In genomic region chr19:40147338-40147692, GRCh38 we compare ENCODE assay signal across 19 cellular contexts. TPM values are rescaled to one million over a fixed set of nuclear protein-coding genes. Genes with fewer than 3 reads are reported as not detected.
DNase-seq lines count a peak whose midpoint lies in the region; ATAC-seq and TF ChIP-seq lines count a peak whose summit lies in the region.
"Had no signal": no experiment of that assay in that cellular context is flagged by ENCODE, and none has a peak within 500 bp of the region (broad histone marks: within the 10 kb centered on the region; RNA-seq: fewer than 3 reads in every experiment).

No MANE protein-coding gene starts in this region.

- H3K79me2 ChIP-seq in smooth muscle cell (ENCODE audit: low read depth) (no peaks in the 10 kb centered on the region), trophoblast cell (ENCODE audit: control insufficient read depth, insufficient read depth, low read length, poor library complexity) (no peaks in the 10 kb centered on the region)

- H4K12ac ChIP-seq in trophoblast cell (ENCODE audit: low read depth, low read length), result no peak overlapping the region

- H3K14ac ChIP-seq in trophoblast cell (ENCODE audit: low read length), result no peak overlapping the region

- H3K18ac ChIP-seq in trophoblast cell (ENCODE audit: low read length), result no peak overlapping the region

- intact Hi-C loops in activated CD4-positive, alpha-beta T cell treated with anti-CD3 and anti-CD28 coated beads for 36 hours (cut with DNase I, micrococcal nuclease), result no loop called here

- H3K27ac Mint-ChIP-seq in activated CD4-positive, alpha-beta T cell treated with anti-CD3 and anti-CD28 coated beads for 36 hours, result peak overlapping the region; percentile 8
- peak overlapping the region; percentile 82 for H3K27ac Mint-ChIP-seq in chondrocyte (ENCODE audit: unreplicated experiment)
- H3K27ac Mint-ChIP-seq: GM23338 had no signal

- no peaks in the 10 kb centered on the region for H3K27me3 Mint-ChIP-seq in activated CD4-positive, alpha-beta T cell treated with anti-CD3 and anti-CD28 coated beads for 36 hours
- no peaks in the 10 kb centered on the region for H3K27me3 Mint-ChIP-seq in chondrocyte (ENCODE audit: low read depth)

- TF ChIP-seq CTCF in chondrocyte (IDR thresholded peaks at IDR 0.05), result no peak
- no peak for TF ChIP-seq CTCF in smooth muscle cell (IDR thresholded peaks at IDR 0.05; ENCODE audit: borderline replicate concordance, insufficient read depth, poor library complexity, severe bottlenecking)

- in situ Hi-C loops in ACHN (cut with HindIII; ENCODE audit: low pct_ligation_motif_present, low pct_unique_long_range_greater_than_20kb, low sequenced_read_pairs), result no loop called here

- H2BK12ac ChIP-seq in trophoblast cell (ENCODE audit: low read length), result no peak overlapping the region

- no peaks in the 10 kb centered on the region for H3F3A ChIP-seq in smooth muscle cell (ENCODE audit: low read depth)

- no peaks in the 10 kb centered on the region for H3K9me3 Mint-ChIP-seq in activated CD4-positive, alpha-beta T cell treated with anti-CD3 and anti-CD28 coated beads for 36 hours (ENCODE audit: low read depth)
- H3K9me3 Mint-ChIP-seq in chondrocyte (ENCODE audit: low read depth), result no peaks in the 10 kb centered on the region
- H3K9me3 Mint-ChIP-seq: GM23338 had no signal

- H4K20me1 ChIP-seq in smooth muscle cell (ENCODE audit: low read depth), result no peaks in the 10 kb centered on the region

- peak overlapping the region; percentile 39 for H3K4me2 ChIP-seq in smooth muscle cell
- H3K4me2 ChIP-seq in trophoblast cell (ENCODE audit: low read length), result no peak overlapping the region
- H3K4me2 ChIP-seq: GM23338 had no signal

- no peak overlapping the region for H4K91ac ChIP-seq in trophoblast cell (ENCODE audit: low read depth, low read length)

- no peaks in the 10 kb centered on the region for H3K9me3 ChIP-seq in MG63
- H3K9me3 ChIP-seq in smooth muscle cell (replicated peaks; ENCODE audit: low read depth), result no peaks in the 10 kb centered on the region
- no peaks in the 10 kb centered on the region for H3K9me3 ChIP-seq in trophoblast cell (ENCODE audit: insufficient read depth, low read depth, low read length)
- H3K9me3 ChIP-seq: adrenal gland, gastroesophageal sphincter, transverse colon had no signal

- WGBS in smooth muscle cell (ENCODE audit: low lambda C conversion rate), result 82% methylated on average over 2 of the region's 2 CpGs
- no CpG with 5 or more reads among the region's 2 CpGs for WGBS in trophoblast cell (ENCODE audit: extremely low coverage, insufficient coverage, insufficient read length)

- H3K27ac ChIP-seq in smooth muscle cell (ENCODE audit: low read depth) (no peak overlapping the region), trophoblast cell (ENCODE audit: low read depth, low read length) (no peak overlapping the region)
- H3K27ac ChIP-seq: gastroesophageal sphincter, transverse colon had no signal

- no peaks in the 10 kb centered on the region for H3K36me3 Mint-ChIP-seq in activated CD4-positive, alpha-beta T cell treated with anti-CD3 and anti-CD28 coated beads for 36 hours (ENCODE audit: low read depth)
- no peaks in the 10 kb centered on the region for H3K36me3 Mint-ChIP-seq in chondrocyte (ENCODE audit: low read depth)

- no peak overlapping the region for H2BK120ac ChIP-seq in trophoblast cell (ENCODE audit: insufficient read depth, low read length, poor library complexity)

- H3K23ac ChIP-seq in trophoblast cell (ENCODE audit: low read length), result no peak overlapping the region

- H2BK5ac ChIP-seq in trophoblast cell (ENCODE audit: low read depth, low read length, poor library complexity), result no peak overlapping the region

- no peaks in the 10 kb centered on the region for H3K27me3 ChIP-seq in MG63
- H3K27me3 ChIP-seq in smooth muscle cell (ENCODE audit: low read depth), result no peaks in the 10 kb centered on the region
- no peaks in the 10 kb centered on the region for H3K27me3 ChIP-seq in trophoblast cell (ENCODE audit: insufficient read depth, low read length)
- H3K27me3 ChIP-seq: adrenal gland had no signal

- no peak overlapping the region for H3K9ac ChIP-seq in smooth muscle cell (ENCODE audit: low read depth)
- no peak overlapping the region for H3K9ac ChIP-seq in trophoblast cell (ENCODE audit: low read length)

- no peaks in the 10 kb centered on the region for H3K36me3 ChIP-seq in MG63
- H3K36me3 ChIP-seq in smooth muscle cell (ENCODE audit: low read depth), result no peaks in the 10 kb centered on the region
- no peaks in the 10 kb centered on the region for H3K36me3 ChIP-seq in trophoblast cell (ENCODE audit: control insufficient read depth in 1 of 2, insufficient read depth in 2 of 2, low read length in 2 of 2)
- H3K36me3 ChIP-seq: adrenal gland, gastroesophageal sphincter, transverse colon had no signal

- DNase-seq in activated CD4-positive, alpha-beta T cell treated with anti-CD3 and anti-CD28 coated beads for 36 hours, result no peak
- no peak for DNase-seq in activated CD4-positive, alpha-beta T cell treated with anti-CD3 and anti-CD28 coated beads, Interleukin-2, amount 50 U/mL, for 48 hours
- DNase-seq in MG63 (no peak), chondrocyte (ENCODE audit: low spot score) (no peak), smooth muscle cell (lab: John Stamatoyannopoulos, UW; ENCODE audit: unreplicated experiment) (no peak), NCI-H1436 treated with DMSO at 0.1 percent for 48 hours (lab: John Stamatoyannopoulos, UW) (no peak), ACHN (no peak), trophoblast cell (no peak)
- DNase-seq: 8988T; activated CD4-positive, alpha-beta T cell treated with anti-CD3 and anti-CD28 coated beads for 4 hours; activated T-cell treated with anti-CD3 and anti-CD28 coated beads, Interleukin-2, amount 50 U/mL, for 1 hour; cerebellar nuclear complex; left ventricle myocardium superior; NCI-H187; NCI-H446 had no signal

- no peak overlapping the region for H2AK5ac ChIP-seq in trophoblast cell (ENCODE audit: low read length)

- H4K8ac ChIP-seq in trophoblast cell (ENCODE audit: low read depth, low read length), result no peak overlapping the region

- H3K4me1 Mint-ChIP-seq in activated CD4-positive, alpha-beta T cell treated with anti-CD3 and anti-CD28 coated beads for 36 hours, result peaks cover 54% of the 10 kb centered on the region
- H3K4me1 Mint-ChIP-seq in chondrocyte (ENCODE audit: low read depth), result peaks cover 25% of the 10 kb centered on the region

- ATAC-seq in activated CD4-positive, alpha-beta T cell treated with anti-CD3 and anti-CD28 coated beads for 36 hours, result no peak
- ATAC-seq: GM23338 had no signal

- CTCF ChIA-PET in activated CD4-positive, alpha-beta T cell treated with anti-CD3 and anti-CD28 coated beads for 36 hours (lab: Charles Lee), result interaction anchor here (0.6 to 1.7 kb wide), 4 partner anchors 10 to 436 kb away, joined by 3 to 5 read pairs (median 4); no protein-coding TSS in a partner anchor

- POLR2A ChIA-PET in activated CD4-positive, alpha-beta T cell treated with anti-CD3 and anti-CD28 coated beads for 36 hours (lab: Charles Lee), result interaction anchor here (0.6 to 0.8 kb wide), 4 partner anchors 9 to 564 kb away, joined by 3 to 9 read pairs (median 7); no protein-coding TSS in a partner anchor

- no peak overlapping the region for H3K4ac ChIP-seq in trophoblast cell (ENCODE audit: low read depth, low read length)

- H3K4me3 ChIP-seq in MG63, result peak overlapping the region; percentile 40
- H3K4me3 ChIP-seq in smooth muscle cell, result no peak overlapping the region
- no peak overlapping the region for H3K4me3 ChIP-seq in trophoblast cell (ENCODE audit: low read depth, low read length)
- H3K4me3 ChIP-seq: gastroesophageal sphincter, GM23338, transverse colon had no signal

- no peaks in the 10 kb centered on the region for H3K79me1 ChIP-seq in trophoblast cell (ENCODE audit: low read length)

- no peaks in the 10 kb centered on the region for H3K4me1 ChIP-seq in smooth muscle cell (ENCODE audit: low read depth)
- no peaks in the 10 kb centered on the region for H3K4me1 ChIP-seq in trophoblast cell (ENCODE audit: control insufficient read depth in 1 of 2, insufficient read depth in 2 of 2, low read length in 2 of 2)
- H3K4me1 ChIP-seq: gastroesophageal sphincter had no signal

- H2AFZ ChIP-seq in smooth muscle cell (ENCODE audit: low read depth) (peak overlapping the region; percentile 69), trophoblast cell (ENCODE audit: insufficient read depth, low read length, poor library complexity) (no peak overlapping the region)

- H3K4me3 Mint-ChIP-seq in activated CD4-positive, alpha-beta T cell treated with anti-CD3 and anti-CD28 coated beads for 36 hours, result no peak overlapping the region
- H3K4me3 Mint-ChIP-seq in chondrocyte (ENCODE audit: unreplicated experiment), result no peak overlapping the region
- H3K4me3 Mint-ChIP-seq: GM23338 had no signal

RNA-seq across cellular contexts. Expression of gene MAP3K10, which starts 43.9 kb away (rescaled TPM):
- 10 to 100 TPM in 1 of 2 experiments, 1 to 10 TPM in 1; 8.7 to 10.8 TPM for total RNA-seq in activated CD4-positive, alpha-beta T cell treated with anti-CD3 and anti-CD28 coated beads for 36 hours
- 4.2 and 13.8 TPM in 2 replicates for total RNA-seq in MG63 (2014; rRNA removed; shearing (Covaris generic); ENCODE audit: low replicate concordance)
- 20.0 to 22.7 TPM (median 21.0 TPM) in 3 replicates for total RNA-seq in chondrocyte
- total RNA-seq in smooth muscle cell, result 4.4 and 14.8 TPM in 2 replicates
- polyA plus RNA-seq in smooth muscle cell, result 7.8 and 14.1 TPM in 2 replicates
- 4.5 and 4.6 TPM in 2 replicates for polyA plus RNA-seq in trophoblast cell (2013)

RNA-seq across cellular contexts. Expression of gene ZNF780A, which starts 56.6 kb away (rescaled TPM):
- total RNA-seq in activated CD4-positive, alpha-beta T cell treated with anti-CD3 and anti-CD28 coated beads for 36 hours, result 10 to 100 TPM; 19.2 to 19.4 TPM
- 1.5 and 61.0 TPM in 2 replicates for total RNA-seq in MG63 (2014; rRNA removed; shearing (Covaris generic); ENCODE audit: low replicate concordance)
- total RNA-seq in chondrocyte, result 6.0 to 11.0 TPM (median 10.9 TPM) in 3 replicates
- total RNA-seq in smooth muscle cell, result 4.4 and 6.5 TPM in 2 replicates
- 5.2 and 6.0 TPM in 2 replicates for polyA plus RNA-seq in smooth muscle cell
- polyA plus RNA-seq in trophoblast cell (2013), result 15.5 and 18.0 TPM in 2 replicates
